Comparison of ENCODE assay signal across 2 cellular contexts in genomic region chr5:72281430-72281763, GRCh38.
TF ChIP-seq lines count a peak whose summit lies in the region.

No MANE protein-coding gene starts in this region.

TF ChIP-seq in HepG2, 621 proteins besides CTCF, POLR2A, EP300 and RAD21:
- TF ChIP-seq MED13 (CRISPR knock-in tag; IDR thresholded peaks at IDR 0.05) (no peak), MZF1 (CRISPR knock-in tag; IDR thresholded peaks at IDR 0.05; ENCODE audit: borderline replicate concordance) (no peak), GRHL1 (CRISPR knock-in tag; conservative IDR thresholded peaks at IDR 0.05) (no peak), CENPX (CRISPR knock-in tag; IDR thresholded peaks at IDR 0.05) (no peak), GPN1 (CRISPR knock-in tag; IDR thresholded peaks at IDR 0.05; ENCODE audit: borderline replicate concordance) (no peak), SP4 (CRISPR knock-in tag; IDR thresholded peaks at IDR 0.05) (no peak), THAP7 (CRISPR knock-in tag; IDR thresholded peaks at IDR 0.05) (no peak), ZNF724P (CRISPR knock-in tag; IDR thresholded peaks at IDR 0.05; ENCODE audit: borderline replicate concordance) (no peak), ZNF558 (CRISPR knock-in tag; IDR thresholded peaks at IDR 0.05; ENCODE audit: borderline replicate concordance) (no peak)
TF ChIP-seq in HepG2: peak in this region for 0.

TF ChIP-seq in WTC11, 78 proteins besides CTCF, POLR2A, EP300 and RAD21:
- TF ChIP-seq E2F4 (CRISPR knock-in tag; IDR thresholded peaks at IDR 0.05; ENCODE audit: borderline replicate concordance, low read depth) = no peak
